In genomic region chr6:91087864-91088263, GRCh38 we compare ENCODE assay signal across 20 cellular contexts.
DNase-seq lines count a peak whose midpoint lies in the region; ATAC-seq, FAIRE-seq and TF ChIP-seq lines count a peak whose summit lies in the region.
"Had no signal": no experiment of that assay in that cellular context is flagged by ENCODE, and none has a peak within 500 bp of the region (broad histone marks: within the 10 kb centered on the region; RNA-seq: fewer than 3 reads in every experiment).

No MANE protein-coding gene starts in this region.

- H2BK12ac ChIP-seq in H1 (ENCODE audit: low read depth, low read length) = no peak overlapping the region
- no peak overlapping the region for H2BK12ac ChIP-seq in trophoblast cell (ENCODE audit: low read length)

- CTCF ChIA-PET in H1 (lab: Charles Lee; ENCODE audit: partially characterized antibody) = interaction anchor here (0.6 to 1.5 kb wide), 5 partner anchors 10 to 328 kb away, joined by 3 to 6 read pairs (median 3); no protein-coding TSS in a partner anchor

- DNase-seq in ELF-1 (ENCODE audit: low read depth, low spot score) (peak; percentile 46), NCI-H146 (lab: John Stamatoyannopoulos, UW) (peak; percentile 44), H1 (ENCODE audit: low read depth in 1 of 2, low spot score in 2 of 2) (no peak), medulla oblongata (ENCODE audit: extremely low spot score) (peak; percentile 19), upper lobe of right lung (no peak), trophoblast cell (no peak), hepatic stellate cell (ENCODE audit: low spot score) (no peak), ovary (no peak)
- DNase-seq: activated CD4-positive, alpha-beta T cell treated with anti-CD3 and anti-CD28 coated beads for 1 hour; activated naive CD8-positive, alpha-beta T cell treated with anti-CD3 and anti-CD28 coated beads, Interleukin-2, amount 50 U/mL, for 24 hours; DMS79; esophagus squamous epithelium; glutamatergic neuron; NCI-H1694 treated with DMSO at 0.1 percent for 48 hours; NCI-H526; PC-9; stimulated activated naive CD4-positive, alpha-beta T cell treated with Interleukin-2 at 50 U/mL for 16 hours; T1000 had no signal

- ATAC-seq in upper lobe of right lung = no peak
- ATAC-seq: activated naive CD8-positive, alpha-beta T cell treated with anti-CD3 and anti-CD28 coated beads, Interleukin-2, amount 50 U/mL, for 24 hours had no signal

- H2BK5ac ChIP-seq in H1 (ENCODE audit: low read depth, low read length) (no peak overlapping the region), trophoblast cell (ENCODE audit: low read depth, low read length, poor library complexity) (no peak overlapping the region)

- H3K27me3 ChIP-seq in H1 (replicated peaks in 1 of 4; ENCODE audit: control insufficient read depth in 3 of 4, extremely low read depth in 1 of 4, insufficient read depth in 3 of 4, low read length in 3 of 4) (no peaks in the 10 kb centered on the region), upper lobe of right lung (no peaks in the 10 kb centered on the region), trophoblast cell (ENCODE audit: insufficient read depth, low read length) (no peaks in the 10 kb centered on the region), ovary (no peaks in the 10 kb centered on the region)
- H3K27me3 ChIP-seq: esophagus squamous epithelium, tibial nerve had no signal

- FAIRE-seq in H1 (lab: Jason Lieb, UNC) = peak; percentile 42
- FAIRE-seq: bronchial epithelial cell had no signal

- no peaks in the 10 kb centered on the region for H4K20me1 ChIP-seq in H1 (replicated peaks in 1 of 2; ENCODE audit: control insufficient read depth in 1 of 2, insufficient read depth in 2 of 2, low read length in 2 of 2)

- H3K4me3 ChIP-seq in H1 (ENCODE audit: extremely low read depth in 1 of 4, insufficient read depth in 2 of 4, low read depth in 3 of 4, low read length in 4 of 4) (peak overlapping the region in 1 of 4 experiments; percentile 35; a peak in 1 of 8 replicates), upper lobe of right lung (no peak overlapping the region), trophoblast cell (ENCODE audit: low read depth, low read length) (no peak overlapping the region), ovary (no peak overlapping the region)
- H3K4me3 ChIP-seq: esophagus squamous epithelium, PC-9, tibial nerve had no signal

- H4K8ac ChIP-seq in H1 (ENCODE audit: extremely low read depth, insufficient read depth, low read length) = no peak overlapping the region
- no peak overlapping the region for H4K8ac ChIP-seq in trophoblast cell (ENCODE audit: low read depth, low read length)

- H3K79me1 ChIP-seq in H1 (ENCODE audit: low read depth, low read length) (no peaks in the 10 kb centered on the region), trophoblast cell (ENCODE audit: low read length) (no peaks in the 10 kb centered on the region)

- H3K9me3 ChIP-seq in H1 (ENCODE audit: insufficient read depth in 2 of 2, low read depth in 1 of 2, low read length in 1 of 2) (no peaks in the 10 kb centered on the region), upper lobe of right lung (no peaks in the 10 kb centered on the region), trophoblast cell (ENCODE audit: insufficient read depth, low read depth, low read length) (no peaks in the 10 kb centered on the region), ovary (no peaks in the 10 kb centered on the region)
- H3K9me3 ChIP-seq: esophagus squamous epithelium, tibial nerve had no signal

- TF ChIP-seq EP300 in H1 (IDR thresholded peaks at IDR 0.05; ENCODE audit: borderline replicate concordance in 1 of 2, low read depth in 2 of 2, low read length in 2 of 2) (no peak), ovary (IDR thresholded peaks at IDR 0.05) (no peak)

- H3K4me1 ChIP-seq in H1 (replicated peaks in 1 of 4; ENCODE audit: control insufficient read depth in 3 of 4, insufficient read depth in 4 of 4, low read length in 3 of 4) (peaks cover 0 to 12% (median 8%) of the 10 kb centered on the region in 4 experiments; a peak in 5 of 7 replicates), upper lobe of right lung (no peaks in the 10 kb centered on the region), trophoblast cell (ENCODE audit: control insufficient read depth in 1 of 2, insufficient read depth in 2 of 2, low read length in 2 of 2) (no peaks in the 10 kb centered on the region), ovary (ENCODE audit: insufficient read depth) (peaks cover 5% of the 10 kb centered on the region)
- H3K4me1 ChIP-seq: esophagus squamous epithelium had no signal

- H3K27ac ChIP-seq in H1 (ENCODE audit: low read depth, low read length) (no peak overlapping the region), upper lobe of right lung (no peak overlapping the region), trophoblast cell (ENCODE audit: low read depth, low read length) (no peak overlapping the region), ovary (no peak overlapping the region)
- H3K27ac ChIP-seq: esophagus squamous epithelium, PC-9, tibial nerve had no signal

- no peaks in the 10 kb centered on the region for H3K23me2 ChIP-seq in H1 (ENCODE audit: low read depth, low read length)

- POLR2A ChIA-PET in H1 (lab: Charles Lee; ENCODE audit: partially characterized antibody) = interaction anchor here (0.6 kb wide), 1 partner anchor 670 kb away, joined by 3 read pairs; no protein-coding TSS in a partner anchor

- intact Hi-C loops in upper lobe of right lung (cut with DNase I) = no loop called here
- intact Hi-C loops in ovary (cut with DNase I) = no loop called here

- H3K79me2 ChIP-seq in H1 (ENCODE audit: control insufficient read depth in 1 of 2, insufficient read depth in 2 of 2, low read length in 2 of 2) = no peaks in the 10 kb centered on the region
- no peaks in the 10 kb centered on the region for H3K79me2 ChIP-seq in trophoblast cell (ENCODE audit: control insufficient read depth, insufficient read depth, low read length, poor library complexity)

- no peak for TF ChIP-seq CTCF in H1 (IDR thresholded peaks at IDR 0.05; ENCODE audit: control extremely low read depth in 1 of 3, insufficient read depth in 1 of 3, low read depth in 1 of 3, low read length in 3 of 3)
- TF ChIP-seq CTCF in upper lobe of right lung (IDR thresholded peaks at IDR 0.05) = no peak
- TF ChIP-seq CTCF in ovary (IDR thresholded peaks at IDR 0.05) = no peak

- H3K9ac ChIP-seq in H1 (replicated peaks in 1 of 4; ENCODE audit: extremely low read depth in 1 of 4, low read depth in 3 of 4, low read length in 3 of 4) (no peak overlapping the region), trophoblast cell (ENCODE audit: low read length) (no peak overlapping the region)

- no peak overlapping the region for H4K12ac ChIP-seq in trophoblast cell (ENCODE audit: low read depth, low read length)

- no peak for TF ChIP-seq POLR2A in H1 (IDR thresholded peaks at IDR 0.05; ENCODE audit: control extremely low read depth in 1 of 2, low read depth in 2 of 2, low read length in 2 of 2)
- TF ChIP-seq POLR2A in ovary (IDR thresholded peaks at IDR 0.05) = no peak

- H2AFZ ChIP-seq in H1 (ENCODE audit: low read length) = no peak overlapping the region
- no peak overlapping the region for H2AFZ ChIP-seq in trophoblast cell (ENCODE audit: insufficient read depth, low read length, poor library complexity)
- H2AFZ ChIP-seq: PC-9 had no signal

- no peak overlapping the region for H4K5ac ChIP-seq in H1 (ENCODE audit: insufficient read length, low read depth, low read length)

- H3K56ac ChIP-seq in H1 (replicated peaks; ENCODE audit: insufficient read length, low read depth, low read length) = no peak overlapping the region

- H2BK120ac ChIP-seq in H1 (replicated peaks; ENCODE audit: low read depth, low read length) (no peak overlapping the region), trophoblast cell (ENCODE audit: insufficient read depth, low read length, poor library complexity) (no peak overlapping the region)

- H3K36me3 ChIP-seq in H1 (ENCODE audit: control insufficient read depth in 2 of 4, insufficient read depth in 4 of 4, low read length in 3 of 4) = no peaks in the 10 kb centered on the region
- H3K36me3 ChIP-seq in upper lobe of right lung = no peaks in the 10 kb centered on the region
- no peaks in the 10 kb centered on the region for H3K36me3 ChIP-seq in trophoblast cell (ENCODE audit: control insufficient read depth in 1 of 2, insufficient read depth in 2 of 2, low read length in 2 of 2)
- no peaks in the 10 kb centered on the region for H3K36me3 ChIP-seq in ovary
- H3K36me3 ChIP-seq: esophagus squamous epithelium, tibial nerve had no signal

- WGBS in H1 (ENCODE audit: extremely low coverage in 1 of 2, insufficient coverage in 1 of 2, insufficient read length in 1 of 2, insufficient replicate concordance in 2 of 2, low coverage in 1 of 2, low lambda C conversion rate in 2 of 2, missing lambda C conversion rate in 1 of 2), 2 experiments = 22% methylated on average over 6 of the region's 6 CpGs; no CpG with 5 or more reads in 1 of the 2 experiments
- WGBS in trophoblast cell (ENCODE audit: extremely low coverage, insufficient coverage, insufficient read length) = no CpG with 5 or more reads among the region's 6 CpGs
- 21 to 35% (median 27%) methylated on average over 6 of the region's 6 CpGs for WGBS in ovary, 3 donors

- H3K4me2 ChIP-seq in H1 (ENCODE audit: insufficient read depth in 1 of 2, low read depth in 2 of 2, low read length in 2 of 2) = peak overlapping the region; percentile 26 to 30; a peak in 1 of 4 replicates
- no peak overlapping the region for H3K4me2 ChIP-seq in trophoblast cell (ENCODE audit: low read length)
- H3K4me2 ChIP-seq: PC-9 had no signal

- H2AK5ac ChIP-seq in H1 (ENCODE audit: low read depth, low read length) (no peak overlapping the region), trophoblast cell (ENCODE audit: low read length) (no peak overlapping the region)

- H2BK15ac ChIP-seq in H1 (ENCODE audit: low read length) = 0 out of 2 replicates have a peak overlapping the region, but pooled peaks have one; percentile 2

- H3K4ac ChIP-seq in H1 (replicated peaks; ENCODE audit: insufficient read length, low read depth, low read length) = no peak overlapping the region
- H3K4ac ChIP-seq in trophoblast cell (ENCODE audit: low read depth, low read length) = no peak overlapping the region

- no peak overlapping the region for H3K14ac ChIP-seq in H1 (ENCODE audit: insufficient read length)
- no peak overlapping the region for H3K14ac ChIP-seq in trophoblast cell (ENCODE audit: low read length)

- H2BK20ac ChIP-seq in H1 (ENCODE audit: low read length) = no peak overlapping the region

- H3K18ac ChIP-seq in H1 (ENCODE audit: extremely low read depth, low read length) (no peak overlapping the region), trophoblast cell (ENCODE audit: low read length) (no peak overlapping the region)

- H3K23ac ChIP-seq in H1 (ENCODE audit: insufficient read length) (no peak overlapping the region), trophoblast cell (ENCODE audit: low read length) (no peak overlapping the region)

- H4K91ac ChIP-seq in H1 (replicated peaks; ENCODE audit: insufficient read length, low read length) = peak overlapping the region; percentile 15
- no peak overlapping the region for H4K91ac ChIP-seq in trophoblast cell (ENCODE audit: low read depth, low read length)

- no peak for TF ChIP-seq RAD21 in H1 (IDR thresholded peaks at IDR 0.05 in 1 of 2, conservative IDR thresholded peaks at IDR 0.05 in 1 of 2; ENCODE audit: low read depth in 2 of 2, low read length in 2 of 2)

Comparison
In these comparisons a context has a peak if more than half of its experiments do, and no peak if none do; other contexts are left out.
1. DNase-seq: peak in ELF-1 (single experiment), NCI-H146 (single experiment) and medulla oblongata (single experiment); none in H1 (0 of 2), upper lobe of right lung (single experiment), trophoblast cell (0 of 2), hepatic stellate cell (single experiment) and ovary (0 of 5).